19 cellular contexts compared by ENCODE assay signal in the genomic region with DNA sequence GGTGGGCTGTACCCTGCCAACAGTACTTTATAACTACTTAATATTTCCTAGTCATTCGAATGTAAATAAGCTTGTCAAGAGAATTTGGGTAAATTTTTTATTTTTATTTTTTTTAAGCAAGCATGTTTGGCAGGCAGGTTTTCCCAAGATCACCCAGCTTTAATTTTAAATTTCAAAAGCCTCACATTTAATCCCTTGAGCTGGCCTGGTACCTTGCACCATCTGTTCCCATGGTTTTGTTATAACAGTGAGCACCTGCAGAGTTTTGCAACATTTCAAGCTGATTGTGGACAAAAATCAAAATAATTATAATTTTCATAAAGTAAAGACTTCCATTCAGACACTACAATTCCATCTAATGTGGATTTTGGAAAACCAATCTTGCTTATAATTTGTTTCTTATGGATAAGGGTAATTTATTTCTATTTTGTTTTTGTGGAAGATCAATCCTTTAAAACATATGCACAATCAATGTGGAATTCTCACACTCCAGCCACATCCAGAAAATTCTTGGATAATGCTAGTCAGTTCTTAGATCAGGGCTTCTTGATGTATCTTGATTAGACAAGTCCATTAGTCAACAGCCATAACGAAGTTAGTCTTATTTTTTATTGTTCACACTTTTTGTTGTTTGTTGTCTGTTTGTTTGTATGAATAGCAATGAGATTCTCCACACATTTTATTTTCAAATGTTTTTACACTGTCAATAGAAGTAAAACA.
A peak's percentile ranks its signal among the peaks of the same experiment; 100 is the strongest.
DNase-seq lines count a peak whose midpoint lies in the region; ATAC-seq and TF ChIP-seq lines count a peak whose summit lies in the region.
"Had no signal": no experiment of that assay in that cellular context is flagged by ENCODE, and none has a peak within 500 bp of the region (broad histone marks: within the 10 kb centered on the region; RNA-seq: fewer than 3 reads in every experiment).

No MANE protein-coding gene starts in this region.

- H3K4me1 Mint-ChIP-seq in GM23338: peaks cover 6% of the 10 kb centered on the region; the same call in 1 of the 3 replicates
- H3K4me1 Mint-ChIP-seq: CD14-positive monocyte; CD4-positive, alpha-beta memory T cell had no signal

- H4K20me1 ChIP-seq in GM23338 (replicated peaks; ENCODE audit: insufficient read depth) (no peaks in the 10 kb centered on the region), smooth muscle cell (ENCODE audit: low read depth) (no peaks in the 10 kb centered on the region)
- H4K20me1 ChIP-seq: BLaER1 had no signal

- no peak for TF ChIP-seq EP300 in ovary (IDR thresholded peaks at IDR 0.05)

- no peak overlapping the region for H3K4me3 Mint-ChIP-seq in GM23338
- H3K4me3 Mint-ChIP-seq: CD14-positive monocyte; CD4-positive, alpha-beta memory T cell had no signal

- H3K4me2 ChIP-seq in GM23338 (no peak overlapping the region), smooth muscle cell (no peak overlapping the region)
- H3K4me2 ChIP-seq: BLaER1 had no signal

- H2AFZ ChIP-seq in GM23338 (no peak overlapping the region), smooth muscle cell (ENCODE audit: low read depth) (no peak overlapping the region)
- H2AFZ ChIP-seq: GM23248 had no signal

- peak overlapping the region; percentile 18; the same call in 1 of the 2 replicates for H3K27ac Mint-ChIP-seq in GM23338
- H3K27ac Mint-ChIP-seq: CD14-positive monocyte; CD4-positive, alpha-beta memory T cell had no signal

- H3K9me2 ChIP-seq in GM23338 (ENCODE audit: insufficient read depth): no peaks in the 10 kb centered on the region

- no peak for TF ChIP-seq POLR2A in ovary (IDR thresholded peaks at IDR 0.05)

- H3K79me2 ChIP-seq in GM23338 (replicated peaks; ENCODE audit: insufficient read depth) (no peaks in the 10 kb centered on the region), smooth muscle cell (ENCODE audit: low read depth) (no peaks in the 10 kb centered on the region)

- H3K27me3 ChIP-seq in GM23338 (ENCODE audit: insufficient read depth) (no peaks in the 10 kb centered on the region), ovary (no peaks in the 10 kb centered on the region), smooth muscle cell (ENCODE audit: low read depth) (no peaks in the 10 kb centered on the region), foreskin keratinocyte (no peaks in the 10 kb centered on the region)
- H3K27me3 ChIP-seq: BLaER1 had no signal

- intact Hi-C loops in ovary (cut with DNase I): no loop called here

- DNase-seq in D341Med (ENCODE audit: low spot score): peak; percentile 27
- DNase-seq in GM23338 (ENCODE audit: low spot score): no peak
- DNase-seq in NCI-H524 treated with DMSO at 0.1 percent for 48 hours (lab: John Stamatoyannopoulos, UW): peak; percentile 41
- DNase-seq in cerebellar cortex (ENCODE audit: low spot score): peak; percentile 89
- no peak for DNase-seq in ovary
- no peak for DNase-seq in smooth muscle cell (lab: John Stamatoyannopoulos, UW; ENCODE audit: unreplicated experiment)
- DNase-seq in foreskin keratinocyte: no peak
- DNase-seq in dermis blood vessel endothelial cell: no peak
- DNase-seq: 8988T; CD4-positive, alpha-beta memory T cell; DMS153; DMS79; GM23248; H7; IMR-90 had no signal

- no peak overlapping the region for H3K9ac ChIP-seq in smooth muscle cell (ENCODE audit: low read depth)
- H3K9ac ChIP-seq: BLaER1, GM23248 had no signal

- no peaks in the 10 kb centered on the region for H3K36me3 Mint-ChIP-seq in GM23338 (ENCODE audit: low read depth)
- H3K36me3 Mint-ChIP-seq: CD14-positive monocyte; CD4-positive, alpha-beta memory T cell had no signal

- TF ChIP-seq CTCF in GM23338 (conservative IDR thresholded peaks at IDR 0.05; ENCODE audit: low read depth in 2 of 2): no peak
- no peak for TF ChIP-seq CTCF in ovary (IDR thresholded peaks at IDR 0.05)
- no peak for TF ChIP-seq CTCF in smooth muscle cell (IDR thresholded peaks at IDR 0.05; ENCODE audit: borderline replicate concordance, insufficient read depth, poor library complexity, severe bottlenecking)
- TF ChIP-seq CTCF in foreskin keratinocyte (conservative IDR thresholded peaks at IDR 0.05): no peak

- H3K4me3 ChIP-seq in GM23338: no peak overlapping the region
- H3K4me3 ChIP-seq in ovary: no peak overlapping the region
- no peak overlapping the region for H3K4me3 ChIP-seq in smooth muscle cell
- H3K4me3 ChIP-seq: BLaER1, GM12878, GM23248, K562 had no signal

- H3K4me1 ChIP-seq in GM23338 (ENCODE audit: insufficient read depth): peaks cover 6% of the 10 kb centered on the region; the same call in 1 of the 2 replicates
- H3K4me1 ChIP-seq in ovary (ENCODE audit: insufficient read depth): no peaks in the 10 kb centered on the region
- H3K4me1 ChIP-seq in smooth muscle cell (ENCODE audit: low read depth): no peaks in the 10 kb centered on the region
- H3K4me1 ChIP-seq in foreskin keratinocyte: no peaks in the 10 kb centered on the region
- H3K4me1 ChIP-seq: BLaER1 had no signal

- WGBS in ovary, 3 donors: 71 to 82% (median 74%) methylated on average over 2 of the region's 2 CpGs
- 75% methylated on average over 2 of the region's 2 CpGs for WGBS in smooth muscle cell (ENCODE audit: low lambda C conversion rate)

- H3K27me3 Mint-ChIP-seq in GM23338 (ENCODE audit: insufficient read depth, low read depth, poor library complexity): no peaks in the 10 kb centered on the region
- H3K27me3 Mint-ChIP-seq: CD4-positive, alpha-beta memory T cell had no signal

- no peak for ATAC-seq in GM23338
- ATAC-seq in foreskin keratinocyte: no peak
- ATAC-seq: GM12878, K562 had no signal

- H3K27ac ChIP-seq in GM23338 (ENCODE audit: low read depth) (no peak overlapping the region), ovary (no peak overlapping the region), smooth muscle cell (ENCODE audit: low read depth) (no peak overlapping the region), foreskin keratinocyte (no peak overlapping the region)
- H3K27ac ChIP-seq: BLaER1, GM23248 had no signal

- no peaks in the 10 kb centered on the region for H3K9me3 Mint-ChIP-seq in GM23338

- H3K36me3 ChIP-seq in GM23338 (ENCODE audit: insufficient read depth) (no peaks in the 10 kb centered on the region), ovary (no peaks in the 10 kb centered on the region), smooth muscle cell (ENCODE audit: low read depth) (no peaks in the 10 kb centered on the region)
- H3K36me3 ChIP-seq: BLaER1 had no signal

- H3F3A ChIP-seq in GM23338 (replicated peaks; ENCODE audit: low read depth) (no peaks in the 10 kb centered on the region), smooth muscle cell (ENCODE audit: low read depth) (no peaks in the 10 kb centered on the region)

- no peaks in the 10 kb centered on the region for H3K9me3 ChIP-seq in ovary
- H3K9me3 ChIP-seq in smooth muscle cell (replicated peaks; ENCODE audit: low read depth): no peaks in the 10 kb centered on the region
- H3K9me3 ChIP-seq: BLaER1 had no signal

TF ChIP-seq in GM23338, 12 proteins besides CTCF, POLR2A, EP300 and RAD21:
- TF ChIP-seq ZNF331 (CRISPR knock-in tag; IDR thresholded peaks at IDR 0.05; ENCODE audit: low read depth) (no peak), EZH2 (IDR thresholded peaks at IDR 0.05; ENCODE audit: low read depth, unreplicated experiment) (no peak), JUNB (IDR thresholded peaks at IDR 0.05; ENCODE audit: unreplicated experiment) (no peak), EZH2phosphoT487 (IDR thresholded peaks at IDR 0.05; ENCODE audit: unreplicated experiment) (no peak), POLR2AphosphoS5 (IDR thresholded peaks at IDR 0.05; ENCODE audit: low read depth) (no peak), CREB1 (CRISPR knock-in tag; IDR thresholded peaks at IDR 0.05; ENCODE audit: low read depth) (no peak), ZNF114 (CRISPR knock-in tag; IDR thresholded peaks at IDR 0.05) (no peak), STAT1 (IDR thresholded peaks at IDR 0.05; ENCODE audit: unreplicated experiment) (no peak), NANOG (IDR thresholded peaks at IDR 0.05; ENCODE audit: borderline replicate concordance) (no peak)
- TF ChIP-seq, protein P1, sequence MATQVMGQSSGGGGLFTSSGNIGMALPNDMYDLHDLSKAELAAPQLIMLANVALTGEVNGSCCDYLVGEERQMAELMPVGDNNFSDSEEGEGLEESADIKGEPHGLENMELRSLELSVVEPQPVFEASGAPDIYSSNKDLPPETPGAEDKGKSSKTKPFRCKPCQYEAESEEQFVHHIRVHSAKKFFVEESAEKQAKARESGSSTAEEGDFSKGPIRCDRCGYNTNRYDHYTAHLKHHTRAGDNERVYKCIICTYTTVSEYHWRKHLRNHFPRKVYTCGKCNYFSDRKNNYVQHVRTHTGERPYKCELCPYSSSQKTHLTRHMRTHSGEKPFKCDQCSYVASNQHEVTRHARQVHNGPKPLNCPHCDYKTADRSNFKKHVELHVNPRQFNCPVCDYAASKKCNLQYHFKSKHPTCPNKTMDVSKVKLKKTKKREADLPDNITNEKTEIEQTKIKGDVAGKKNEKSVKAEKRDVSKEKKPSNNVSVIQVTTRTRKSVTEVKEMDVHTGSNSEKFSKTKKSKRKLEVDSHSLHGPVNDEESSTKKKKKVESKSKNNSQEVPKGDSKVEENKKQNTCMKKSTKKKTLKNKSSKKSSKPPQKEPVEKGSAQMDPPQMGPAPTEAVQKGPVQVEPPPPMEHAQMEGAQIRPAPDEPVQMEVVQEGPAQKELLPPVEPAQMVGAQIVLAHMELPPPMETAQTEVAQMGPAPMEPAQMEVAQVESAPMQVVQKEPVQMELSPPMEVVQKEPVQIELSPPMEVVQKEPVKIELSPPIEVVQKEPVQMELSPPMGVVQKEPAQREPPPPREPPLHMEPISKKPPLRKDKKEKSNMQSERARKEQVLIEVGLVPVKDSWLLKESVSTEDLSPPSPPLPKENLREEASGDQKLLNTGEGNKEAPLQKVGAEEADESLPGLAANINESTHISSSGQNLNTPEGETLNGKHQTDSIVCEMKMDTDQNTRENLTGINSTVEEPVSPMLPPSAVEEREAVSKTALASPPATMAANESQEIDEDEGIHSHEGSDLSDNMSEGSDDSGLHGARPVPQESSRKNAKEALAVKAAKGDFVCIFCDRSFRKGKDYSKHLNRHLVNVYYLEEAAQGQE (IDR thresholded peaks at IDR 0.05; ENCODE audit: unreplicated experiment): no peak

Comparison
In these comparisons a context has a peak if more than half of its experiments do, and no peak if none do; other contexts are left out.
1. DNase-seq: peak in D341Med (single experiment), NCI-H524 treated with DMSO at 0.1 percent for 48 hours (single experiment) and cerebellar cortex (single experiment); none in GM23338 (single experiment), ovary (0 of 5), smooth muscle cell (single experiment), foreskin keratinocyte (0 of 2) and dermis blood vessel endothelial cell (single experiment).